In the genomic region with DNA sequence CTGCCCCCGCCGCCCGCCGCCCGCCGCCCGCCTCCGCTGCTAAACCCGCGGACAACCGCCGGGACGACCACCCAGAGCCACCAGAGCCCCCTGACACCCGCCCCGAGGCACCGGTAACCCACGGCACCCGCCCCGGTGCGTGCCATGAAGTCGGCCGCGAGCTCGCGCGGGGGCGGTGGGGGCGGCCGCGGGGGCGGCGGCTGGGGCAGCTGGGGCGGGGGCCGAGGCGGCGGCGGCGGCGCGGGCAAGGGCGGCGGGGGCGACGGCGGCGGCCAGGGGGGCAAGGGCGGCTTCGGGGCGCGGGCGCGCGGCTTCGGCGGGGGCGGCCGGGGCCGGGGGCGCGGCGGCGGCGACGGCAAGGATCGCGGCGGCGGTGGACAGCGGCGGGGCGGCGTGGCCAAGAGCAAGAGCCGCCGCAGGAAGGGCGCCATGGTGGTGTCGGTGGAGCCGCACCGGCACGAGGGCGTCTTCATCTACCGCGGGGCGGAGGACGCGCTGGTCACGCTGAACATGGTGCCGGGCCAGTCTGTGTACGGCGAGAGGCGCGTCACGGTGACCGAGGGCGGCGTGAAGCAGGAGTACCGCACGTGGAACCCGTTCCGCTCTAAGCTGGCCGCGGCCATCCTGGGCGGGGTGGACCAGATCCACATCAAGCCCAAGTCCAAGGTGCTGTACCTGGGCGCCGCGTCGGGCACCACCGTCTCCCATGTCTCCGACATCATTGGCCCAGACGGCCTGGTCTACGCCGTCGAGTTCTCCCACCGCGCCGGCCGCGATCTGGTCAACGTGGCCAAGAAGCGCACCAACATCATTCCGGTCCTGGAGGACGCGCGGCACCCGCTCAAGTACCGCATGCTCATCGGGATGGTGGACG, we compare ENCODE assay signal across 8 cellular contexts. TPM values are rescaled to one million over a fixed set of nuclear protein-coding genes. Genes with fewer than 3 reads are reported as not detected.
DNase-seq lines count a peak whose midpoint lies in the region; ATAC-seq lines count a peak whose summit lies in the region.

No MANE protein-coding gene starts in this region.

- peak overlapping the region; percentile 8 for H3K4me3 Mint-ChIP-seq in activated T-helper 2 cell treated with anti-CD3 and anti-CD28 coated beads, Interferon-gamma antibody, Interleukin-2, Interleukin-4, amounts not matched to agents 10 μg/mL and 5 μg/mL and 100 μg/mL, durations not matched to agents 14 hours and 24 hours and 36 hours (ENCODE audit: low read depth)
- peak overlapping the region; percentile 50 for H3K4me3 Mint-ChIP-seq in stimulated activated memory B cell treated with anti-CD40 and anti-IgM and Interleukin-4, amounts not matched to agents 10 μg/mL and 1 μg/mL and 100 μg/mL, for 72 hours

- peak overlapping the region; percentile 67 for H3K4me3 ChIP-seq in iPS-15b (ENCODE audit: low read depth, low read length)

- H3K4me1 Mint-ChIP-seq in activated T-helper 2 cell treated with anti-CD3 and anti-CD28 coated beads, Interferon-gamma antibody, Interleukin-2, Interleukin-4, amounts not matched to agents 10 μg/mL and 5 μg/mL and 100 μg/mL, durations not matched to agents 14 hours and 24 hours and 36 hours (ENCODE audit: low read depth): peaks cover 8% of the 10 kb centered on the region
- peaks cover 15% of the 10 kb centered on the region for H3K4me1 Mint-ChIP-seq in stimulated activated memory B cell treated with anti-CD40 and anti-IgM and Interleukin-4, amounts not matched to agents 10 μg/mL and 1 μg/mL and 100 μg/mL, for 72 hours

- H3K27me3 ChIP-seq in iPS-15b (ENCODE audit: control insufficient read depth, insufficient read depth, low read length): peaks cover 22% of the 10 kb centered on the region

- H3K36me3 Mint-ChIP-seq in activated T-helper 2 cell treated with anti-CD3 and anti-CD28 coated beads, Interferon-gamma antibody, Interleukin-2, Interleukin-4, amounts not matched to agents 10 μg/mL and 5 μg/mL and 100 μg/mL, durations not matched to agents 14 hours and 24 hours and 36 hours (ENCODE audit: low read depth): no peaks in the 10 kb centered on the region
- H3K36me3 Mint-ChIP-seq in stimulated activated memory B cell treated with anti-CD40 and anti-IgM and Interleukin-4, amounts not matched to agents 10 μg/mL and 1 μg/mL and 100 μg/mL, for 72 hours: peaks cover 6% of the 10 kb centered on the region

- H3K9ac ChIP-seq in iPS-15b (ENCODE audit: low read depth, low read length): no peak overlapping the region

- H3K9me3 Mint-ChIP-seq in activated T-helper 2 cell treated with anti-CD3 and anti-CD28 coated beads, Interferon-gamma antibody, Interleukin-2, Interleukin-4, amounts not matched to agents 10 μg/mL and 5 μg/mL and 100 μg/mL, durations not matched to agents 14 hours and 24 hours and 36 hours: peaks cover 6% of the 10 kb centered on the region
- peaks cover 4% of the 10 kb centered on the region for H3K9me3 Mint-ChIP-seq in stimulated activated memory B cell treated with anti-CD40 and anti-IgM and Interleukin-4, amounts not matched to agents 10 μg/mL and 1 μg/mL and 100 μg/mL, for 72 hours

- H3K36me3 ChIP-seq in iPS-15b (ENCODE audit: control insufficient read depth, insufficient read depth, low read length): no peaks in the 10 kb centered on the region

- peaks cover 5% of the 10 kb centered on the region for H3K4me1 ChIP-seq in iPS-15b (ENCODE audit: control insufficient read depth, insufficient read depth, low read length)

- H3K9me3 ChIP-seq in iPS-15b (ENCODE audit: control insufficient read depth, insufficient read depth, low read length): no peaks in the 10 kb centered on the region

- H3K27ac Mint-ChIP-seq in activated T-helper 2 cell treated with anti-CD3 and anti-CD28 coated beads, Interferon-gamma antibody, Interleukin-2, Interleukin-4, amounts not matched to agents 10 μg/mL and 5 μg/mL and 100 μg/mL, durations not matched to agents 14 hours and 24 hours and 36 hours: no peak overlapping the region
- no peak overlapping the region for H3K27ac Mint-ChIP-seq in stimulated activated memory B cell treated with anti-CD40 and anti-IgM and Interleukin-4, amounts not matched to agents 10 μg/mL and 1 μg/mL and 100 μg/mL, for 72 hours

- peaks cover 38% of the 10 kb centered on the region for H3K27me3 Mint-ChIP-seq in activated T-helper 2 cell treated with anti-CD3 and anti-CD28 coated beads, Interferon-gamma antibody, Interleukin-2, Interleukin-4, amounts not matched to agents 10 μg/mL and 5 μg/mL and 100 μg/mL, durations not matched to agents 14 hours and 24 hours and 36 hours (ENCODE audit: low read depth)
- H3K27me3 Mint-ChIP-seq in stimulated activated memory B cell treated with anti-CD40 and anti-IgM and Interleukin-4, amounts not matched to agents 10 μg/mL and 1 μg/mL and 100 μg/mL, for 72 hours: peaks cover 44% of the 10 kb centered on the region

- peak; percentile 17 for ATAC-seq in stimulated activated memory B cell treated with anti-CD40 and anti-IgM and Interleukin-4, amounts not matched to agents 10 μg/mL and 1 μg/mL and 100 μg/mL, for 72 hours
- no peak for ATAC-seq in HG02973 (IDR thresholded peaks at IDR 0.05; ENCODE audit: unreplicated experiment)
- ATAC-seq in HG02852 (IDR thresholded peaks at IDR 0.05; ENCODE audit: unreplicated experiment): no peak

- intact Hi-C loops in activated T-helper 2 cell treated with anti-CD3 and anti-CD28 coated beads, Interferon-gamma antibody, Interleukin-2, Interleukin-4, amounts not matched to agents 10 μg/mL and 5 μg/mL and 100 μg/mL, durations not matched to agents 14 hours and 24 hours and 36 hours (cut with micrococcal nuclease): no loop called here

- DNase-seq in NCI-H82 (lab: John Stamatoyannopoulos, UW): peak; percentile 23
- no peak for DNase-seq in NCI-H82 treated with DMSO at 0.1 percent for 48 hours (lab: John Stamatoyannopoulos, UW; ENCODE audit: unreplicated experiment)
- DNase-seq in activated T-helper 2 cell treated with anti-CD3 and anti-CD28 coated beads, Interferon-gamma antibody, Interleukin-2, Interleukin-4, amounts not matched to agents 10 μg/mL and 5 μg/mL and 100 μg/mL, durations not matched to agents 14 hours and 24 hours and 36 hours (ENCODE audit: low spot score): no peak
- no peak for DNase-seq in stimulated activated naive CD4-positive, alpha-beta T cell (lab: John Stamatoyannopoulos, UW)

RNA-seq across cellular contexts. Expression of gene FBLL1, which starts 0.5 kb away (rescaled TPM):
- not detected in 2 replicates for total RNA-seq in activated T-helper 2 cell treated with anti-CD3 and anti-CD28 coated beads, Interferon-gamma antibody, Interleukin-2, Interleukin-4, amounts not matched to agents 10 μg/mL and 5 μg/mL and 100 μg/mL, durations not matched to agents 14 hours and 24 hours and 36 hours

RNA-seq across cellular contexts. Expression of gene RARS1, which starts 43.3 kb away (rescaled TPM):
- 129 and 131 TPM in 2 replicates for total RNA-seq in activated T-helper 2 cell treated with anti-CD3 and anti-CD28 coated beads, Interferon-gamma antibody, Interleukin-2, Interleukin-4, amounts not matched to agents 10 μg/mL and 5 μg/mL and 100 μg/mL, durations not matched to agents 14 hours and 24 hours and 36 hours

RNA-seq across cellular contexts. Expression of gene PANK3, which starts 49.6 kb away (rescaled TPM):
- 74.5 and 87.1 TPM in 2 replicates for total RNA-seq in activated T-helper 2 cell treated with anti-CD3 and anti-CD28 coated beads, Interferon-gamma antibody, Interleukin-2, Interleukin-4, amounts not matched to agents 10 μg/mL and 5 μg/mL and 100 μg/mL, durations not matched to agents 14 hours and 24 hours and 36 hours
